In the genomic region with DNA sequence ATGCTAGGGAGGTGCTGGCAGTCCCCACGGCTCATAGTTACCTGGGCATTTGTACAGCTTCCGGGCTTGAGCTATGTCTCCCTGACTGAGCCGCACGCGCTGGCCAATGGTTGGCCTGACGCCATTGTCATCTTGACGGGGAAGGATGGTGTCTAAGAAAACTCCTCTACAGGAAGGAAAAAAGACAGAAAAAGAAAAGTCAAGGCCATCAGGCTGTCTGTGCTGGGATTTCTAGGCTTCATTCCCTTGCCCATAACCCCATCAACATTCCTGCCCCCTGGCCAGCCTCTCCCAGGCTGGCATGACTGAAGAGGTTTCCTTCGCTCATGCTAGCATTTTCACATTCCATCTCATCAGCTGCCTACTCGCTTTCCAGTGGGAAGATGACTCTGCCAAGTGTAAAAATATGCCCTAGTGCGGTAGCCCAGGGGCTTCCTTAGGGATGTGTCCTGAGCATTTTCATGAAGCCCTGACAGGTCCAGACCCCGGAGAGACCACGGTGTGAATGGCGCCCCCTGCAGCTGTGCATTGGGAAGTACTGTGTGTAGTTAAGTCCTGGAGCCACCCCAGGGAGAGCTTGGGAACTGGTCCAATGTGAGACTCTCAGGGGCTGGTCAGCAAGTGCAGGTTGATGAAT, we compare ENCODE assay signal across 14 cellular contexts. TPM values are rescaled to one million over a fixed set of nuclear protein-coding genes. Genes with fewer than 3 reads are reported as not detected.
A peak's percentile ranks its signal among the peaks of the same experiment; 100 is the strongest.
DNase-seq lines count a peak whose midpoint lies in the region; ATAC-seq and TF ChIP-seq lines count a peak whose summit lies in the region.
"Had no signal": no experiment of that assay in that cellular context is flagged by ENCODE, and none has a peak within 500 bp of the region (broad histone marks: within the 10 kb centered on the region; RNA-seq: fewer than 3 reads in every experiment).

No MANE protein-coding gene starts in this region.

- DNase-seq in NCI-H69 (lab: John Stamatoyannopoulos, UW) (peak; percentile 4), epithelial cell of proximal tubule (ENCODE audit: low read depth) (no peak), progenitor cell of endocrine pancreas (ENCODE audit: low spot score, unreplicated experiment) (no peak), T-helper 9 cell (no peak), T-helper 1 cell (no peak)
- DNase-seq: activated CD4-positive, CD25-positive, alpha-beta regulatory T cell; central memory CD4-positive, alpha-beta T cell; NCI-H1092 treated with DMSO at 0.1 percent for 48 hours; NCI-H524 treated with DMSO at 0.1 percent for 48 hours had no signal

- TF ChIP-seq CTCF in GM12873 (IDR thresholded peaks at IDR 0.05; ENCODE audit: insufficient read depth, low read depth, low read length, missing control alignments) (peak; percentile 45), epithelial cell of proximal tubule (conservative IDR thresholded peaks at IDR 0.05; ENCODE audit: low read depth, low read length) (peak; percentile 42), progenitor cell of endocrine pancreas (IDR thresholded peaks at IDR 0.05; ENCODE audit: unreplicated experiment) (peak; percentile 14)

- H3K27ac Mint-ChIP-seq in progenitor cell of endocrine pancreas = no peak overlapping the region

- ATAC-seq in GM18511 (IDR thresholded peaks at IDR 0.05; ENCODE audit: unreplicated experiment) = no peak

- H3K4me3 ChIP-seq in epithelial cell of proximal tubule (ENCODE audit: low read depth, low read length) = no peak overlapping the region
- H3K4me3 ChIP-seq: SJSA1, tibial artery had no signal

- H3K4me1 Mint-ChIP-seq in progenitor cell of endocrine pancreas (ENCODE audit: low read depth) = no peaks in the 10 kb centered on the region

- H3K27me3 Mint-ChIP-seq in progenitor cell of endocrine pancreas = peaks cover 13% of the 10 kb centered on the region

- no peaks in the 10 kb centered on the region for H3K36me3 Mint-ChIP-seq in progenitor cell of endocrine pancreas (ENCODE audit: insufficient read depth)

- H3K9me3 Mint-ChIP-seq in progenitor cell of endocrine pancreas (ENCODE audit: low read depth) = no peaks in the 10 kb centered on the region

- no peak overlapping the region for H3K4me3 Mint-ChIP-seq in progenitor cell of endocrine pancreas (ENCODE audit: low read depth)

RNA-seq across cellular contexts. Expression of a gene that starts 54.5 kb away (rescaled TPM):
- total RNA-seq in epithelial cell of proximal tubule (not detected in 2 replicates), progenitor cell of endocrine pancreas (not detected in 2 replicates)
- total RNA-seq: fibroblast of lung, SJSA1 had no signal
